ENCODE assay signal across 1 cellular context in genomic region chr11:83193315-83194283, GRCh38.
TF ChIP-seq lines count a peak whose summit lies in the region.

TSS of gene ANKRD42 (plus strand) at chr11:83193712. CDS start at chr11:83194671, 959 bp downstream.

TF ChIP-seq in HepG2, 621 proteins besides CTCF, POLR2A, EP300 and RAD21 (continued from another document and continues in another):
- TF ChIP-seq SNAI1 (CRISPR knock-in tag; IDR thresholded peaks at IDR 0.05; ENCODE audit: borderline replicate concordance) (no peak), NFYC (CRISPR knock-in tag; IDR thresholded peaks at IDR 0.05) (no peak), ZNF124 (CRISPR knock-in tag; IDR thresholded peaks at IDR 0.05) (peak; percentile 56; the same call in 1 of the 2 replicates), ZBTB3 (CRISPR knock-in tag; IDR thresholded peaks at IDR 0.05; ENCODE audit: borderline replicate concordance, low read depth) (no peak), ETV6 (CRISPR knock-in tag; conservative IDR thresholded peaks at IDR 0.05) (0 out of 2 replicates have a peak, but pooled peaks have one; percentile 34), ZNF331 (CRISPR knock-in tag; IDR thresholded peaks at IDR 0.05) (peak; percentile 30; the same call in 1 of the 2 replicates), NCOA1 (CRISPR knock-in tag; IDR thresholded peaks at IDR 0.05) (no peak; the same call in 1 of the 2 replicates), ZNF468 (CRISPR knock-in tag; IDR thresholded peaks at IDR 0.05) (no peak), PRDM10 (CRISPR knock-in tag; IDR thresholded peaks at IDR 0.05; ENCODE audit: low read depth) (no peak), DNMT1 (CRISPR knock-in tag; IDR thresholded peaks at IDR 0.05) (no peak), NONO (IDR thresholded peaks at IDR 0.05) (no peak), NONO (CRISPR knock-in tag; conservative IDR thresholded peaks at IDR 0.05) (no peak; the same call in 1 of the 2 replicates), ZNF317 (CRISPR knock-in tag; IDR thresholded peaks at IDR 0.05) (no peak), POLR2AphosphoS2 (IDR thresholded peaks at IDR 0.05; ENCODE audit: low read depth, low read length) (no peak), HMG20A (CRISPR knock-in tag; IDR thresholded peaks at IDR 0.05; ENCODE audit: borderline replicate concordance) (no peak), ZNF670 (CRISPR knock-in tag; IDR thresholded peaks at IDR 0.05; ENCODE audit: borderline replicate concordance) (no peak; the same call in 1 of the 2 replicates), ZBTB20 (CRISPR knock-in tag; IDR thresholded peaks at IDR 0.05; ENCODE audit: borderline replicate concordance, low read depth) (peak; percentile 54; the same call in 1 of the 2 replicates), ZFX (CRISPR knock-in tag; IDR thresholded peaks at IDR 0.05; ENCODE audit: low read depth) (peak; percentile 87), ZNF629 (CRISPR knock-in tag; conservative IDR thresholded peaks at IDR 0.05) (peak; percentile 22; the same call in 1 of the 2 replicates), ZNF382 (CRISPR knock-in tag; IDR thresholded peaks at IDR 0.05; ENCODE audit: borderline replicate concordance) (no peak), FOXA3 (CRISPR knock-in tag; IDR thresholded peaks at IDR 0.05) (peak; percentile 74), ZMAT5 (CRISPR knock-in tag; IDR thresholded peaks at IDR 0.05; ENCODE audit: borderline replicate concordance, low read depth) (no peak), MTERF4 (CRISPR knock-in tag; IDR thresholded peaks at IDR 0.05) (peak; percentile 46), ATF1 (CRISPR knock-in tag; IDR thresholded peaks at IDR 0.05) (peak; percentile 91), CENPX (CRISPR knock-in tag; IDR thresholded peaks at IDR 0.05) (no peak), TOPORS (CRISPR knock-in tag; IDR thresholded peaks at IDR 0.05) (0 out of 2 replicates have a peak, but pooled peaks have one; percentile 33), SIX1 (CRISPR knock-in tag; IDR thresholded peaks at IDR 0.05; ENCODE audit: borderline replicate concordance) (no peak), ZNF580 (CRISPR knock-in tag; IDR thresholded peaks at IDR 0.05; ENCODE audit: borderline replicate concordance, low read depth) (no peak), FOXA1 (IDR thresholded peaks at IDR 0.05) (no peak), FOXA1 (CRISPR knock-in tag; IDR thresholded peaks at IDR 0.05) (no peak; the same call in 1 of the 2 replicates), MZF1 (CRISPR knock-in tag; IDR thresholded peaks at IDR 0.05; ENCODE audit: borderline replicate concordance) (no peak), THAP9 (CRISPR knock-in tag; IDR thresholded peaks at IDR 0.05; ENCODE audit: borderline replicate concordance) (peak; percentile 59; the same call in 1 of the 2 replicates), ETS1 (CRISPR knock-in tag; IDR thresholded peaks at IDR 0.05) (no peak), E2F1 (CRISPR knock-in tag; IDR thresholded peaks at IDR 0.05) (no peak), KAT7 (CRISPR knock-in tag; IDR thresholded peaks at IDR 0.05; ENCODE audit: borderline replicate concordance) (no peak), PRDM4 (CRISPR knock-in tag; IDR thresholded peaks at IDR 0.05; ENCODE audit: borderline replicate concordance) (no peak), ZNF878 (CRISPR knock-in tag; IDR thresholded peaks at IDR 0.05) (no peak), FOXK1 (CRISPR knock-in tag; IDR thresholded peaks at IDR 0.05; ENCODE audit: borderline replicate concordance, low read depth) (peak; percentile 79; the same call in 1 of the 2 replicates), ATF7-NPFF (CRISPR knock-in tag; IDR thresholded peaks at IDR 0.05; ENCODE audit: low read depth) (peak; percentile 24; the same call in 1 of the 2 replicates), ZKSCAN1 (IDR thresholded peaks at IDR 0.05; ENCODE audit: low read length) (no peak), MTA1 (CRISPR knock-in tag; IDR thresholded peaks at IDR 0.05; ENCODE audit: borderline replicate concordance) (no peak; the same call in 1 of the 2 replicates), BRD4 (CRISPR knock-in tag; IDR thresholded peaks at IDR 0.05) (no peak), FOXO4 (CRISPR knock-in tag; conservative IDR thresholded peaks at IDR 0.05) (no peak), ZHX1 (CRISPR knock-in tag; IDR thresholded peaks at IDR 0.05; ENCODE audit: low read depth) (no peak), MAX (IDR thresholded peaks at IDR 0.05) (peak; percentile 63), ZSCAN9 (CRISPR knock-in tag; IDR thresholded peaks at IDR 0.05; ENCODE audit: borderline replicate concordance) (no peak), ZNF567 (CRISPR knock-in tag; IDR thresholded peaks at IDR 0.05; ENCODE audit: borderline replicate concordance) (no peak)
